ENCODE assay signal across 6 cellular contexts in genomic region chr19:32867436-32867835, GRCh38. TPM values are rescaled to one million over a fixed set of nuclear protein-coding genes. Genes with fewer than 3 reads are reported as not detected.
"Had no signal": no experiment of that assay in that cellular context is flagged by ENCODE, and none has a peak within 500 bp of the region (broad histone marks: within the 10 kb centered on the region; RNA-seq: fewer than 3 reads in every experiment).

No MANE protein-coding gene starts in this region.

RNA-seq across cellular contexts. Expression of gene SLC7A9, which starts 2.1 kb away (rescaled TPM):
- total RNA-seq: dermis blood vessel endothelial cell, endothelial cell of umbilical vein, glomerular endothelial cell, kidney epithelial cell, left ventricle myocardium superior, mononuclear cell had no signal
